19 cellular contexts compared by ENCODE assay signal in genomic region chr10:96666738-96667137, GRCh38. TPM values are rescaled to one million over a fixed set of nuclear protein-coding genes. Genes with fewer than 3 reads are reported as not detected.
DNase-seq lines count a peak whose midpoint lies in the region; ATAC-seq and TF ChIP-seq lines count a peak whose summit lies in the region.
"Had no signal": no experiment of that assay in that cellular context is flagged by ENCODE, and none has a peak within 500 bp of the region (broad histone marks: within the 10 kb centered on the region; RNA-seq: fewer than 3 reads in every experiment).

No MANE protein-coding gene starts in this region.

- H3K9me3 Mint-ChIP-seq in stimulated activated naive CD8-positive, alpha-beta T cell treated with anti-CD3 and anti-CD28 coated beads, Interleukin-15, amount 100 ng/mL, for 72 hours = no peaks in the 10 kb centered on the region
- H3K9me3 Mint-ChIP-seq: endodermal cell had no signal

- no peak for DNase-seq in stimulated activated naive CD8-positive, alpha-beta T cell treated with anti-CD3 and anti-CD28 coated beads, Interleukin-15, Interleukin-2, amounts not matched to agents 100 U/mL and 50 U/mL, for 24 hours
- DNase-seq in stimulated activated naive CD8-positive, alpha-beta T cell treated with anti-CD3 and anti-CD28 coated beads, Interleukin-15, amount 100 ng/mL, for 72 hours = no peak
- peak in 2 of 3 donors; percentile 64 to 67 for DNase-seq in Peyer's patch
- no peak for DNase-seq in coronary artery (ENCODE audit: low spot score)
- DNase-seq in prostate gland (ENCODE audit: low spot score) = no peak
- DNase-seq in NCI-H2196 treated with DMSO at 0.1 percent for 48 hours (lab: John Stamatoyannopoulos, UW; ENCODE audit: unreplicated experiment) = no peak
- DNase-seq in AG08395 (ENCODE audit: low spot score) = no peak
- DNase-seq: activated CD4-positive, CD25-positive, alpha-beta regulatory T cell treated with anti-CD3 and anti-CD28 coated beads, Interleukin-2, amount 50 U/mL, for 72 hours; COR-L47; endodermal cell; foreskin fibroblast; GF-D8; MV-4-11; NCI-H226; PC-9; SW 1271 had no signal

- TF ChIP-seq POLR2A in Peyer's patch (IDR thresholded peaks at IDR 0.05) = no peak
- no peak for TF ChIP-seq POLR2A in prostate gland (IDR thresholded peaks at IDR 0.05)

- no peaks in the 10 kb centered on the region for H3K27me3 Mint-ChIP-seq in stimulated activated naive CD8-positive, alpha-beta T cell treated with anti-CD3 and anti-CD28 coated beads, Interleukin-15, amount 100 ng/mL, for 72 hours

- H3K4me1 Mint-ChIP-seq in stimulated activated naive CD8-positive, alpha-beta T cell treated with anti-CD3 and anti-CD28 coated beads, Interleukin-15, amount 100 ng/mL, for 72 hours = peaks cover 9% of the 10 kb centered on the region

- TF ChIP-seq CTCF in Peyer's patch (IDR thresholded peaks at IDR 0.05) (no peak), coronary artery (IDR thresholded peaks at IDR 0.05) (no peak), prostate gland (IDR thresholded peaks at IDR 0.05) (no peak)

- H3K27me3 ChIP-seq in Peyer's patch (no peaks in the 10 kb centered on the region), prostate gland (replicated peaks; ENCODE audit: insufficient read depth) (no peaks in the 10 kb centered on the region)
- H3K27me3 ChIP-seq: cardiac muscle cell had no signal

- H3K4me3 Mint-ChIP-seq in stimulated activated naive CD8-positive, alpha-beta T cell treated with anti-CD3 and anti-CD28 coated beads, Interleukin-15, amount 100 ng/mL, for 72 hours = no peak overlapping the region
- H3K4me3 Mint-ChIP-seq: endodermal cell had no signal

- intact Hi-C loops in prostate gland (cut with DNase I) = no loop called here

- H3K4me1 ChIP-seq in Peyer's patch = peaks cover 0 to 11% (median under 1%) of the 10 kb centered on the region in 4 donors
- H3K4me1 ChIP-seq in prostate gland (replicated peaks) = no peaks in the 10 kb centered on the region

- H3K4me3 ChIP-seq in Peyer's patch (no peak overlapping the region), coronary artery (no peak overlapping the region), prostate gland (no peak overlapping the region)
- H3K4me3 ChIP-seq: cardiac muscle cell, PC-9 had no signal

- 96% methylated on average over 3 of the region's 3 CpGs for WGBS in prostate gland

- H3K27ac ChIP-seq in Peyer's patch = peak overlapping the region in 1 of 4 donors; percentile 65
- no peak overlapping the region for H3K27ac ChIP-seq in coronary artery
- no peak overlapping the region for H3K27ac ChIP-seq in prostate gland
- H3K27ac ChIP-seq: cardiac muscle cell, PC-9 had no signal

- ATAC-seq in stimulated activated naive CD8-positive, alpha-beta T cell treated with anti-CD3 and anti-CD28 coated beads, Interleukin-15, Interleukin-2, amounts not matched to agents 100 U/mL and 50 U/mL, for 24 hours = peak; percentile 28
- no peak for ATAC-seq in stimulated activated naive CD8-positive, alpha-beta T cell treated with anti-CD3 and anti-CD28 coated beads, Interleukin-15, amount 100 ng/mL, for 72 hours
- peak; percentile 60 for ATAC-seq in HG02885 (IDR thresholded peaks at IDR 0.05; ENCODE audit: poor library complexity, unreplicated experiment)

- no peak overlapping the region for H3K27ac Mint-ChIP-seq in stimulated activated naive CD8-positive, alpha-beta T cell treated with anti-CD3 and anti-CD28 coated beads, Interleukin-15, amount 100 ng/mL, for 72 hours
- H3K27ac Mint-ChIP-seq: endodermal cell had no signal

- H3K9me3 ChIP-seq in Peyer's patch (no peaks in the 10 kb centered on the region), prostate gland (no peaks in the 10 kb centered on the region)

- H3K36me3 ChIP-seq in Peyer's patch (no peaks in the 10 kb centered on the region), prostate gland (no peaks in the 10 kb centered on the region)
- H3K36me3 ChIP-seq: cardiac muscle cell had no signal

RNA-seq across cellular contexts. Expression of gene PIK3AP1, which starts 53.6 kb away (rescaled TPM):
- total RNA-seq in Peyer's patch = 100 to 1,000 TPM in 1 of 4 donors, 10 to 100 TPM in 2, 1 to 10 TPM in 1; 5.8 to 111 (median 13.4) TPM
- 10 to 100 TPM in 1 of 2 donors, 1 to 10 TPM in 1; 3.8 to 15.6 TPM for total RNA-seq in prostate gland
- total RNA-seq: lung microvascular endothelial cell had no signal

Comparison
In these comparisons a context has a peak if more than half of its experiments do, and no peak if none do; other contexts are left out.
1. DNase-seq: peak in Peyer's patch (2 of 3); none in stimulated activated naive CD8-positive, alpha-beta T cell treated with anti-CD3 and anti-CD28 coated beads, Interleukin-15, Interleukin-2, amounts not matched to agents 100 U/mL and 50 U/mL, for 24 hours (single experiment), stimulated activated naive CD8-positive, alpha-beta T cell treated with anti-CD3 and anti-CD28 coated beads, Interleukin-15, amount 100 ng/mL, for 72 hours (0 of 2), coronary artery (single experiment), prostate gland (single experiment), NCI-H2196 treated with DMSO at 0.1 percent for 48 hours (single experiment) and AG08395 (single experiment).